In the genomic region with DNA sequence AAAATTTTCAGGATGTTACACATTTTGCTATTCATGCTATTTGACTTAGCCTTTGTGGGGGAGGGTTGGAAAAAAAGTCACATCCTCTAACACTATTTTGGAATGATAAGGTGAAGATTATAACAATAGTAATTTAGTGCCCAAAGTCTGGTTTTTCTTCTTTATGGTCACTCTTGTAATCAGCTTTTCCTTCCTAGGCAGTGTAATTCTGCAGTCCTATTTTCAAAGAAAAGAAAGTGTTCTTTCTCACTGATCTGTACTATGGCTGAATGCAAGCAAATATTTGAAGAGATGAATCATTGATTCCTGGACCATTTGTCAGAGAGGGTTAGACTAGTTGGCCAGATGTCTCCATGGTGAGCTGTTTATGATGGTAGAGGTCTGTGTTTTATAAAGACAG, we compare ENCODE assay signal across 9 cellular contexts. TPM values are rescaled to one million over a fixed set of nuclear protein-coding genes. Genes with fewer than 3 reads are reported as not detected.
DNase-seq lines count a peak whose midpoint lies in the region; ATAC-seq and TF ChIP-seq lines count a peak whose summit lies in the region.
"Had no signal": no experiment of that assay in that cellular context is flagged by ENCODE, and none has a peak within 500 bp of the region (broad histone marks: within the 10 kb centered on the region; RNA-seq: fewer than 3 reads in every experiment).

No MANE protein-coding gene starts in this region.

- ATAC-seq in left lobe of liver, result peak; percentile 78
- no peak for ATAC-seq in GM18511 (IDR thresholded peaks at IDR 0.05; ENCODE audit: unreplicated experiment)
- no peak for ATAC-seq in HG03354 (IDR thresholded peaks at IDR 0.05; ENCODE audit: poor library complexity, severe bottlenecking, unreplicated experiment)

- TF ChIP-seq CTCF in A673 (conservative IDR thresholded peaks at IDR 0.05; ENCODE audit: low read depth, low read length) (no peak), HFFc6 (IDR thresholded peaks at IDR 0.05) (no peak), GM10266 (IDR thresholded peaks at IDR 0.05; ENCODE audit: control insufficient read depth, insufficient read depth, low read depth, missing control alignments) (no peak)

- H3K27ac ChIP-seq in A673 (ENCODE audit: low read depth, low read length, poor library complexity, severe bottlenecking), result no peak overlapping the region

- H3K27ac Mint-ChIP-seq in HFFc6, result peak overlapping the region; percentile 87

- H3K4me1 Mint-ChIP-seq in HFFc6 (ENCODE audit: low read depth), result peaks cover 82% of the 10 kb centered on the region

- H3K4me3 ChIP-seq in A673 (ENCODE audit: low read depth, low read length, poor library complexity, severe bottlenecking), result no peak overlapping the region

- no peaks in the 10 kb centered on the region for H3K27me3 ChIP-seq in A673 (replicated peaks; ENCODE audit: insufficient read depth, low read depth, low read length, poor library complexity)

- peak overlapping the region; percentile 75 for H3K4me3 Mint-ChIP-seq in HFFc6

- H3K36me3 Mint-ChIP-seq in HFFc6 (ENCODE audit: low read depth), result peaks cover 29% of the 10 kb centered on the region

- POLR2A ChIA-PET in A673 (lab: Charles Lee; ENCODE audit: low non-redundant PET), result no interaction called here

- intact Hi-C loops in A673 (cut with micrococcal nuclease; ENCODE audit: unreplicated experiment), result no loop called here

- H3K36me3 ChIP-seq in A673 (ENCODE audit: insufficient read depth, low read length, poor library complexity, severe bottlenecking), result peaks cover 2% of the 10 kb centered on the region

- H3K27me3 Mint-ChIP-seq in HFFc6 (ENCODE audit: insufficient read depth), result no peaks in the 10 kb centered on the region

- CTCF ChIA-PET in A673 (lab: Charles Lee), result no interaction called here

- peak; percentile 22 for DNase-seq in A673 (ENCODE audit: low spot score)
- peak; percentile 89 for DNase-seq in HFFc6
- peak; percentile 57 for DNase-seq in amniotic stem cell (lab: John Stamatoyannopoulos, UW)
- DNase-seq in left lobe of liver (ENCODE audit: low spot score), result no peak
- DNase-seq in GM10266 (ENCODE audit: extremely low spot score), result no peak
- DNase-seq in stimulated activated CD4-positive, alpha-beta T cell treated with anti-CD3 and anti-CD28 coated beads, Interleukin-2, amount 100 ng/mL, for 48 hours, result no peak
- DNase-seq: NCI-H2107 had no signal

- no peaks in the 10 kb centered on the region for H3K9me3 ChIP-seq in A673 (ENCODE audit: low read depth, low read length, poor library complexity, severe bottlenecking)

- no peaks in the 10 kb centered on the region for H3K9me3 Mint-ChIP-seq in HFFc6

- no TSS peak for BruUV-seq in A673 (replicated peaks; lab: Mats Ljungman, UMichigan)

- peaks cover 28% of the 10 kb centered on the region for H3K4me1 ChIP-seq in A673 (ENCODE audit: insufficient read depth, low read length, poor library complexity, severe bottlenecking)

RNA-seq across cellular contexts. Expression of a gene that starts 8.4 kb away (rescaled TPM):
- total RNA-seq in A673 (2021) (45.6 and 47.6 TPM in 2 replicates), left lobe of liver (18.1 TPM)
- total RNA-seq in HFFc6 (2021; fragmentation: NEBNext Ultra II Directional; extraction: Animal tissue kit (Norgen Biotek cat#: 25700)), result 10 to 100 TPM; 38.8 to 51.9 (median 47.7) TPM

RNA-seq across cellular contexts. Expression of a gene that starts 8.7 kb away (rescaled TPM):
- 128 and 133 TPM in 2 replicates for total RNA-seq in A673 (2021)
- total RNA-seq in HFFc6 (2021; fragmentation: NEBNext Ultra II Directional; extraction: Animal tissue kit (Norgen Biotek cat#: 25700)), result 10 to 100 TPM; 55.9 to 85.0 (median 76.5) TPM
- 26.6 TPM for total RNA-seq in left lobe of liver

RNA-seq across cellular contexts. Expression of a gene that starts 50.5 kb away (rescaled TPM):
- total RNA-seq in A673 (2021) (33.1 and 35.1 TPM in 2 replicates), left lobe of liver (17.1 TPM)
- total RNA-seq in HFFc6 (2021; fragmentation: NEBNext Ultra II Directional; extraction: Animal tissue kit (Norgen Biotek cat#: 25700)), result 10 to 100 TPM; 70.3 to 80.0 (median 76.7) TPM

Comparison
In these comparisons a context has a peak if more than half of its experiments do, and no peak if none do; other contexts are left out.
1. DNase-seq: peak in A673 (single experiment), HFFc6 (single experiment) and amniotic stem cell (single experiment); none in left lobe of liver (single experiment), GM10266 (single experiment) and stimulated activated CD4-positive, alpha-beta T cell treated with anti-CD3 and anti-CD28 coated beads, Interleukin-2, amount 100 ng/mL, for 48 hours (0 of 2).